In genomic region chr5:151288180-151288579, GRCh38 we compare ENCODE assay signal across 12 cellular contexts. TPM values are rescaled to one million over a fixed set of nuclear protein-coding genes. Genes with fewer than 3 reads are reported as not detected.
DNase-seq lines count a peak whose midpoint lies in the region; ATAC-seq and TF ChIP-seq lines count a peak whose summit lies in the region.
"Had no signal": no experiment of that assay in that cellular context is flagged by ENCODE, and none has a peak within 500 bp of the region (broad histone marks: within the 10 kb centered on the region; RNA-seq: fewer than 3 reads in every experiment).

No MANE protein-coding gene starts in this region.

- DNase-seq in NCI-H1092 treated with DMSO at 0.1 percent for 48 hours (lab: John Stamatoyannopoulos, UW) (peak; percentile 20), NCI-H1092 (lab: John Stamatoyannopoulos, UW) (no peak), NCI-H748 (lab: John Stamatoyannopoulos, UW; ENCODE audit: unreplicated experiment) (peak; percentile 63), left lung (no peak), activated gamma-delta T cell (lab: John Stamatoyannopoulos, UW) (no peak), cerebellar cortex (ENCODE audit: low spot score) (no peak), SKM-1 (lab: John Stamatoyannopoulos, UW; ENCODE audit: unreplicated experiment) (no peak)
- DNase-seq: erythroblast, upper lobe of right lung had no signal

- no peak for TF ChIP-seq CTCF in left lung (IDR thresholded peaks at IDR 0.05)

- no peaks in the 10 kb centered on the region for H3K27me3 ChIP-seq in left lung
- H3K27me3 ChIP-seq: upper lobe of right lung had no signal

- H3K36me3 ChIP-seq in left lung, result no peaks in the 10 kb centered on the region
- H3K36me3 ChIP-seq: upper lobe of right lung had no signal

- H3K9me3 ChIP-seq in left lung, result peaks cover 0 to 4% of the 10 kb centered on the region in 2 donors
- H3K9me3 ChIP-seq: upper lobe of right lung had no signal

- H3K4me3 ChIP-seq in left lung, result no peak overlapping the region
- H3K4me3 ChIP-seq: upper lobe of right lung had no signal

- ATAC-seq in GM21723 (IDR thresholded peaks at IDR 0.05; ENCODE audit: unreplicated experiment) (peak; percentile 73), left lung (peak; percentile 64)
- ATAC-seq: upper lobe of right lung had no signal

- intact Hi-C loops in left lung (cut with DNase I), result no loop called here

- H3K27ac ChIP-seq in left lung, result no peak overlapping the region
- H3K27ac ChIP-seq: upper lobe of right lung had no signal

- H3K4me1 ChIP-seq in left lung, result no peaks in the 10 kb centered on the region
- H3K4me1 ChIP-seq: upper lobe of right lung had no signal

RNA-seq across cellular contexts. Expression of gene SLC36A3, which starts 15.4 kb away (rescaled TPM):
- not detected for total RNA-seq in left lung
- total RNA-seq: mononuclear cell; T-helper 2 cell treated with Interferon-gamma antibody and Interleukin-4, amounts not matched to agents 100 ng/mL and 5 ng/mL, for 36 hours; upper lobe of right lung had no signal

RNA-seq across cellular contexts. Expression of gene GM2A, which starts 35.2 kb away (rescaled TPM):
- total RNA-seq in left lung, result 10 to 100 TPM; 66.1 to 70.0 TPM

RNA-seq across cellular contexts. Expression of gene SLC36A2, which starts 59.2 kb away (rescaled TPM):
- total RNA-seq in left lung, result not detected
- total RNA-seq: mononuclear cell; T-helper 2 cell treated with Interferon-gamma antibody and Interleukin-4, amounts not matched to agents 100 ng/mL and 5 ng/mL, for 36 hours; upper lobe of right lung had no signal

Comparison
In these comparisons a context has a peak if more than half of its experiments do, and no peak if none do; other contexts are left out.
1. DNase-seq: peak in NCI-H1092 treated with DMSO at 0.1 percent for 48 hours (single experiment) and NCI-H748 (single experiment); none in NCI-H1092 (single experiment), left lung (0 of 2), activated gamma-delta T cell (single experiment), cerebellar cortex (single experiment) and SKM-1 (single experiment).